ENCODE assay signal across 11 cellular contexts in genomic region chr12:124007810-124008570, GRCh38. TPM values are rescaled to one million over a fixed set of nuclear protein-coding genes. Genes with fewer than 3 reads are reported as not detected.
DNase-seq lines count a peak whose midpoint lies in the region; ATAC-seq and TF ChIP-seq lines count a peak whose summit lies in the region.
"Had no signal": no experiment of that assay in that cellular context is flagged by ENCODE, and none has a peak within 500 bp of the region (broad histone marks: within the 10 kb centered on the region; RNA-seq: fewer than 3 reads in every experiment).

No MANE protein-coding gene starts in this region.

- TF ChIP-seq POLR2A in erythroblast (IDR thresholded peaks at IDR 0.05; ENCODE audit: low read length) = no peak

- TF ChIP-seq CTCF in foreskin fibroblast (IDR thresholded peaks at IDR 0.05; ENCODE audit: low read depth, low read length) = no peak

- DNase-seq in Right ventricle myocardium superior (no peak), Right ventricle myocardium inferior (ENCODE audit: missing footprints) (no peak), SKM-1 treated with dmso at 0.1 percent for 144 hours (lab: John Stamatoyannopoulos, UW; ENCODE audit: unreplicated experiment) (peak; percentile 1), foreskin fibroblast (peak; percentile 40 to 63), NCI-H2227 (lab: John Stamatoyannopoulos, UW; ENCODE audit: unreplicated experiment) (no peak), erythroblast (lab: John Stamatoyannopoulos, UW) (no peak), DMS114 treated with DMSO at 0.1 percent for 48 hours (lab: John Stamatoyannopoulos, UW; ENCODE audit: unreplicated experiment) (no peak)
- no peak for DNase-seq in stimulated activated CD4-positive, alpha-beta T cell treated with anti-CD3 and anti-CD28 coated beads, Interleukin-4, amount 100 ng/mL, for 4 hours
- DNase-seq: NCI-H1092 treated with DMSO at 0.1 percent for 48 hours; stimulated activated CD4-positive, alpha-beta T cell treated with anti-CD3 and anti-CD28 coated beads, Interleukin-4, amount 100 ng/mL, for 1 hour; thyroid gland had no signal

- no peak overlapping the region for H3K4me3 ChIP-seq in foreskin fibroblast (ENCODE audit: low read depth in 1 of 2, low read length in 2 of 2)
- H3K4me3 ChIP-seq: thyroid gland had no signal

- ATAC-seq in Right ventricle myocardium superior (ENCODE audit: poor library complexity) (peak; percentile 38), Right ventricle myocardium inferior (no peak)

- intact Hi-C loops in Right ventricle myocardium superior (cut with DNase I) = no loop called here
- intact Hi-C loops in Right ventricle myocardium inferior (cut with DNase I) = no loop called here

RNA-seq across cellular contexts. Expression of gene ZNF664, which starts 35.0 kb away (rescaled TPM):
- total RNA-seq in Right ventricle myocardium superior = 71.3 TPM
- total RNA-seq in Right ventricle myocardium inferior = 86.6 TPM

RNA-seq across cellular contexts. Expression of gene CCDC92, which starts 35.4 kb away (rescaled TPM):
- total RNA-seq in Right ventricle myocardium superior (54.0 TPM), Right ventricle myocardium inferior (58.2 TPM)

Comparison
In these comparisons a context has a peak if more than half of its experiments do, and no peak if none do; other contexts are left out.
1. DNase-seq: peak in SKM-1 treated with dmso at 0.1 percent for 144 hours (single experiment) and foreskin fibroblast (2 of 2); none in Right ventricle myocardium superior (single experiment), Right ventricle myocardium inferior (single experiment), NCI-H2227 (single experiment), erythroblast (0 of 2), stimulated activated CD4-positive, alpha-beta T cell treated with anti-CD3 and anti-CD28 coated beads, Interleukin-4, amount 100 ng/mL, for 4 hours (0 of 2) and DMS114 treated with DMSO at 0.1 percent for 48 hours (single experiment).